In the genomic region with DNA sequence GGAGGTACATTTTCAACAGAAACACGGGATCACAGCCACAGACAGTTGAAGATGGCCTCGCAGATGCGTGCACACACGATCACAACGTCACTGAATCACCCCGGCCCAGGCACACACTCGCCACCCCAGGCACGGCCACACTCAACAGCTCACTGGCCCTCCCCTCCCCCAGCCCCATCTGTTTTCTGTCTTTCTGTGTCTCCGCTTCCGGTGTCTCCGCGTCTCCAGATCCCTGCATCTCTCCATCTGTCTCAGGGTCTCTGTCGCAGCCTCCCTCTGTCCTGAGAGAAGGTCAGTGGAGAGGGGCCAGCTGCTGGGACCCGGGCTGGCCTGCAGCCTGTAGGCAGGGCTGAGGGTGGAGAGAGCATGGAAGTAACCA, we compare ENCODE assay signal across 14 cellular contexts. TPM values are rescaled to one million over a fixed set of nuclear protein-coding genes. Genes with fewer than 3 reads are reported as not detected.
DNase-seq lines count a peak whose midpoint lies in the region; ATAC-seq and TF ChIP-seq lines count a peak whose summit lies in the region.
"Had no signal": no experiment of that assay in that cellular context is flagged by ENCODE, and none has a peak within 500 bp of the region (broad histone marks: within the 10 kb centered on the region; RNA-seq: fewer than 3 reads in every experiment).

No MANE protein-coding gene starts in this region.

- H3K27me3 Mint-ChIP-seq in stimulated activated naive CD8-positive, alpha-beta T cell treated with anti-CD3 and anti-CD28 coated beads, Interleukin-15, Interleukin-2, amounts not matched to agents 100 ng/mL and 50 ng/mL, for 24 hours: peaks cover 67% of the 10 kb centered on the region
- H3K27me3 Mint-ChIP-seq in type B pancreatic cell: peaks cover 82% of the 10 kb centered on the region

- H3K9me3 Mint-ChIP-seq in stimulated activated naive CD8-positive, alpha-beta T cell treated with anti-CD3 and anti-CD28 coated beads, Interleukin-15, Interleukin-2, amounts not matched to agents 100 ng/mL and 50 ng/mL, for 24 hours: no peaks in the 10 kb centered on the region
- H3K9me3 Mint-ChIP-seq in type B pancreatic cell: no peaks in the 10 kb centered on the region

- no peak overlapping the region for H3K27ac Mint-ChIP-seq in stimulated activated naive CD8-positive, alpha-beta T cell treated with anti-CD3 and anti-CD28 coated beads, Interleukin-15, Interleukin-2, amounts not matched to agents 100 ng/mL and 50 ng/mL, for 24 hours
- H3K27ac Mint-ChIP-seq in type B pancreatic cell: no peak overlapping the region

- peaks cover 20% of the 10 kb centered on the region for H3K4me1 ChIP-seq in thymus (ENCODE audit: control insufficient read depth, insufficient read depth, low read length)
- peaks cover 7% of the 10 kb centered on the region for H3K4me1 ChIP-seq in upper lobe of right lung

- H3K4me1 Mint-ChIP-seq in stimulated activated naive CD8-positive, alpha-beta T cell treated with anti-CD3 and anti-CD28 coated beads, Interleukin-15, Interleukin-2, amounts not matched to agents 100 ng/mL and 50 ng/mL, for 24 hours (ENCODE audit: low read depth): peaks cover 29% of the 10 kb centered on the region
- H3K4me1 Mint-ChIP-seq in type B pancreatic cell (ENCODE audit: unreplicated experiment): peaks cover 10% of the 10 kb centered on the region

- intact Hi-C loops in upper lobe of right lung (cut with DNase I): no loop called here

- ATAC-seq in stimulated activated naive CD8-positive, alpha-beta T cell treated with anti-CD3 and anti-CD28 coated beads, Interleukin-15, Interleukin-2, amounts not matched to agents 100 U/mL and 50 U/mL, for 24 hours: no peak
- ATAC-seq in upper lobe of right lung: no peak

- no peaks in the 10 kb centered on the region for H3K36me3 Mint-ChIP-seq in stimulated activated naive CD8-positive, alpha-beta T cell treated with anti-CD3 and anti-CD28 coated beads, Interleukin-15, Interleukin-2, amounts not matched to agents 100 ng/mL and 50 ng/mL, for 24 hours (ENCODE audit: low read depth)
- no peaks in the 10 kb centered on the region for H3K36me3 Mint-ChIP-seq in type B pancreatic cell

- H3K4me3 Mint-ChIP-seq in stimulated activated naive CD8-positive, alpha-beta T cell treated with anti-CD3 and anti-CD28 coated beads, Interleukin-15, Interleukin-2, amounts not matched to agents 100 ng/mL and 50 ng/mL, for 24 hours: peak overlapping the region; percentile 54
- no peak overlapping the region for H3K4me3 Mint-ChIP-seq in type B pancreatic cell

- TF ChIP-seq CTCF in type B pancreatic cell (conservative IDR thresholded peaks at IDR 0.05): no peak
- no peak for TF ChIP-seq CTCF in upper lobe of right lung (IDR thresholded peaks at IDR 0.05)

- peak overlapping the region; percentile 20 for H3K4me3 ChIP-seq in thymus (ENCODE audit: low read length)
- H3K4me3 ChIP-seq in upper lobe of right lung: no peak overlapping the region
- H3K4me3 ChIP-seq: lung, tibial nerve had no signal

- H3K36me3 ChIP-seq in thymus (ENCODE audit: control insufficient read depth, insufficient read depth) (no peaks in the 10 kb centered on the region), upper lobe of right lung (no peaks in the 10 kb centered on the region)
- H3K36me3 ChIP-seq: Peyer's patch had no signal

- WGBS in thymus: 5% methylated on average over 14 of the region's 14 CpGs

- no peak overlapping the region for H3K27ac ChIP-seq in thymus (ENCODE audit: low read depth)
- no peak overlapping the region for H3K27ac ChIP-seq in upper lobe of right lung
- H3K27ac ChIP-seq: C4-2B, Peyer's patch, tibial nerve had no signal

- H3K9me3 ChIP-seq in thymus (ENCODE audit: control insufficient read depth): peaks cover 1% of the 10 kb centered on the region
- H3K9me3 ChIP-seq in upper lobe of right lung: no peaks in the 10 kb centered on the region
- H3K9me3 ChIP-seq: Peyer's patch, tibial nerve had no signal

- no peak for DNase-seq in stimulated activated naive CD8-positive, alpha-beta T cell treated with anti-CD3 and anti-CD28 coated beads, Interleukin-15, Interleukin-2, amounts not matched to agents 100 U/mL and 50 U/mL, for 24 hours
- DNase-seq in NCI-H2171 (lab: John Stamatoyannopoulos, UW): peak; percentile 83
- DNase-seq in cerebellum (ENCODE audit: low spot score): peak; percentile 32
- no peak for DNase-seq in type B pancreatic cell (ENCODE audit: extremely low spot score, unreplicated experiment)
- no peak for DNase-seq in upper lobe of right lung
- DNase-seq in activated gamma-delta T cell (lab: John Stamatoyannopoulos, UW): no peak
- DNase-seq: cortex of kidney, Peyer's patch had no signal

- H3K27me3 ChIP-seq in thymus (ENCODE audit: control insufficient read depth, insufficient read depth): peaks cover 49% of the 10 kb centered on the region
- H3K27me3 ChIP-seq in upper lobe of right lung: peaks cover 77% of the 10 kb centered on the region

RNA-seq across cellular contexts. Expression of a gene that starts 3.8 kb away (rescaled TPM):
- total RNA-seq in cerebellum: 122 TPM
- 2.6 TPM for polyA plus RNA-seq in thymus
- total RNA-seq in type B pancreatic cell (ENCODE audit: low replicate concordance): 5.6 TPM in 1 of 2 replicates, not detected in the other
- not detected for total RNA-seq in upper lobe of right lung
- total RNA-seq: fibroblast of villous mesenchyme, tibial nerve had no signal

RNA-seq across cellular contexts. Expression of a gene that starts 38.7 kb away (rescaled TPM):
- total RNA-seq in cerebellum (62.8 TPM), type B pancreatic cell (ENCODE audit: low replicate concordance) (124 and 140 TPM in 2 replicates), upper lobe of right lung (134 TPM)
- 111 TPM for polyA plus RNA-seq in thymus

Comparison
In these comparisons a context has a peak if more than half of its experiments do, and no peak if none do; other contexts are left out.
1. DNase-seq: peak in NCI-H2171 (single experiment) and cerebellum (single experiment); none in stimulated activated naive CD8-positive, alpha-beta T cell treated with anti-CD3 and anti-CD28 coated beads, Interleukin-15, Interleukin-2, amounts not matched to agents 100 U/mL and 50 U/mL, for 24 hours (single experiment), type B pancreatic cell (single experiment), upper lobe of right lung (single experiment) and activated gamma-delta T cell (single experiment).
2. RNA of a gene that starts 3.8 kb away (total RNA-seq): 122 TPM in cerebellum (single experiment); 5.6 TPM in type B pancreatic cell and not detected in upper lobe of right lung (single experiment); every median in the first group is over 10 times any median in the second.